ENCODE assay signal across 1 cellular context in the genomic region with DNA sequence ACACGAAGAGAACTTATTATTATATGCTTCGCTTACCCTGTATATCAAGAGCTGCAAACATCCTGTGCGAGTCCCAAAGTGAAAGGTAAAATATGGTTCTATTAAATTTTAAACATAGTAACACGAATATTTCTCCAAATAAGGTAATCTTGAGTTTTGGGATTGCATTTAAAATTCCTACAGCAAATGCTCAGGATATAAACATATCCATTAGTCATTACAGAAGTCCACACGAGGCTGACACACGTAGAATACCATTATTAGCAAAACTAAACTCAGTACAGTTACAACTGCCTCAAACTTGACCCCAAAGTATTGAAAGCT.
TF ChIP-seq lines count a peak whose summit lies in the region.

No MANE protein-coding gene starts in this region.

TF ChIP-seq in HCT116, 20 proteins besides CTCF, POLR2A, EP300 and RAD21 (continued from another document):
- TF ChIP-seq, protein P1, sequence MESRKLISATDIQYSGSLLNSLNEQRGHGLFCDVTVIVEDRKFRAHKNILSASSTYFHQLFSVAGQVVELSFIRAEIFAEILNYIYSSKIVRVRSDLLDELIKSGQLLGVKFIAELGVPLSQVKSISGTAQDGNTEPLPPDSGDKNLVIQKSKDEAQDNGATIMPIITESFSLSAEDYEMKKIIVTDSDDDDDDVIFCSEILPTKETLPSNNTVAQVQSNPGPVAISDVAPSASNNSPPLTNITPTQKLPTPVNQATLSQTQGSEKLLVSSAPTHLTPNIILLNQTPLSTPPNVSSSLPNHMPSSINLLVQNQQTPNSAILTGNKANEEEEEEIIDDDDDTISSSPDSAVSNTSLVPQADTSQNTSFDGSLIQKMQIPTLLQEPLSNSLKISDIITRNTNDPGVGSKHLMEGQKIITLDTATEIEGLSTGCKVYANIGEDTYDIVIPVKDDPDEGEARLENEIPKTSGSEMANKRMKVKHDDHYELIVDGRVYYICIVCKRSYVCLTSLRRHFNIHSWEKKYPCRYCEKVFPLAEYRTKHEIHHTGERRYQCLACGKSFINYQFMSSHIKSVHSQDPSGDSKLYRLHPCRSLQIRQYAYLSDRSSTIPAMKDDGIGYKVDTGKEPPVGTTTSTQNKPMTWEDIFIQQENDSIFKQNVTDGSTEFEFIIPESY (IDR thresholded peaks at IDR 0.05; ENCODE audit: extremely low read depth, insufficient replicate concordance, low read length): no peak
- no peak for TF ChIP-seq EGR1 (IDR thresholded peaks at IDR 0.05; ENCODE audit: low read depth)
TF ChIP-seq in HCT116: peak in this region for 0.
